21 cellular contexts compared by ENCODE assay signal in the genomic region with DNA sequence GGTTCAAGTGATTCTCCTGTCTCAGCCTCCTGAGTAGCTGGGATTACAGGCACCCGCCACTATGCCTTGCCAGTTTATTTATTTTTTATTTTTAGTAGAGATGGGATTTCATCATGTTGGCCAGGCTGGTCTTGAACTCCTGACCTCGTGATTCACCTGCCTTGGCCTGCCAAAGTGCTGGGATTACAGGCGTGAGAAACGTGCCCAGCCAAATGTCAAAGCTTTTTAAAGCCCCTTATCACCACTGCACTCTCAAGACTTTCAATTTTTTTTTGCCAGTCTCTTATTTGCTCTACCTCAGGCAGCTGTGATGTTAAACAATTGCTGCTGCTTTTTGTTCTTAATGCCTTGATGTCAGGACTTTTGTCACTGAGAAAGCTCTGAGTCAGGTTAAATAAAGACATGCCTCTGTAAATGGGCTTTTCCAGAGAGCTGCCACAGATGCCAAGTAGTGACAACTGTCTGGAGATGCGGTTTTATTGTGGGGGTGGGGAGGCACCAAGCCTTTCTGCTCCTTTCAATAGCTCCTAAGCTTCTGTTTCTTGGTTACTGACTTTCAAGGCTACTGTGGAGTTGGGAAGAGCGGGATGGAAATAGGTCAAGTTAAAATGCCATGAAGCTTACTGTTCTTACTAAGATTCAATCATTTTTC. TPM values are rescaled to one million over a fixed set of nuclear protein-coding genes. Genes with fewer than 3 reads are reported as not detected.
DNase-seq lines count a peak whose midpoint lies in the region; ATAC-seq and TF ChIP-seq lines count a peak whose summit lies in the region.
"Had no signal": no experiment of that assay in that cellular context is flagged by ENCODE, and none has a peak within 500 bp of the region (broad histone marks: within the 10 kb centered on the region; RNA-seq: fewer than 3 reads in every experiment).

No MANE protein-coding gene starts in this region.

- H3K79me2 ChIP-seq in mesendoderm (ENCODE audit: control insufficient read depth, insufficient read depth, low read length) (no peaks in the 10 kb centered on the region), SK-N-SH (ENCODE audit: insufficient read depth) (no peaks in the 10 kb centered on the region)
- H3K79me2 ChIP-seq: parathyroid adenoma had no signal

- H3K4me3 ChIP-seq in mesendoderm (ENCODE audit: low read length) (no peak overlapping the region), SK-N-SH (ENCODE audit: low read depth in 2 of 2, low read length in 1 of 2) (no peak overlapping the region), esophagus squamous epithelium (no peak overlapping the region)
- H3K4me3 ChIP-seq: GM12878, lung, skin epidermis, tibial artery had no signal

- no peak overlapping the region for H2BK120ac ChIP-seq in mesendoderm (ENCODE audit: low read depth, low read length)

- peaks cover 26% of the 10 kb centered on the region for H3K36me3 Mint-ChIP-seq in Calu3 (ENCODE audit: insufficient read depth, unreplicated experiment)
- H3K36me3 Mint-ChIP-seq in stimulated activated memory B cell treated with anti-CD40 and anti-IgM and Interleukin-4, amounts not matched to agents 10 μg/mL and 1 μg/mL and 100 μg/mL, for 72 hours = peaks cover 18% of the 10 kb centered on the region

- no peak overlapping the region for H2BK15ac ChIP-seq in mesendoderm (replicated peaks; ENCODE audit: low read depth)

- no peaks in the 10 kb centered on the region for H4K20me1 ChIP-seq in SK-N-SH (ENCODE audit: insufficient read depth)

- H3K36me3 ChIP-seq in mesendoderm (ENCODE audit: control insufficient read depth, insufficient read depth, low read length) (no peaks in the 10 kb centered on the region), SK-N-SH (replicated peaks in 1 of 2; ENCODE audit: control insufficient read depth in 1 of 2, insufficient read depth in 2 of 2, low read length in 1 of 2) (peaks cover 14 to 33% of the 10 kb centered on the region in 2 experiments), esophagus squamous epithelium (peaks cover 0 to 48% (median 0%) of the 10 kb centered on the region in 3 donors)

- peaks cover 8% of the 10 kb centered on the region for H3K9me3 Mint-ChIP-seq in Calu3 (ENCODE audit: low read depth, unreplicated experiment)
- H3K9me3 Mint-ChIP-seq in stimulated activated memory B cell treated with anti-CD40 and anti-IgM and Interleukin-4, amounts not matched to agents 10 μg/mL and 1 μg/mL and 100 μg/mL, for 72 hours = peaks cover 7% of the 10 kb centered on the region

- H3K9me3 ChIP-seq in SK-N-SH = peaks cover 35% of the 10 kb centered on the region
- H3K9me3 ChIP-seq in esophagus squamous epithelium = peaks cover 0 to 14% (median 9%) of the 10 kb centered on the region in 3 donors

- no peak overlapping the region for H3K56ac ChIP-seq in mesendoderm (ENCODE audit: low read length)

- H3K27me3 Mint-ChIP-seq in Calu3 (ENCODE audit: unreplicated experiment) = no peaks in the 10 kb centered on the region
- H3K27me3 Mint-ChIP-seq in stimulated activated memory B cell treated with anti-CD40 and anti-IgM and Interleukin-4, amounts not matched to agents 10 μg/mL and 1 μg/mL and 100 μg/mL, for 72 hours = no peaks in the 10 kb centered on the region

- H3K27ac Mint-ChIP-seq in Calu3 (ENCODE audit: unreplicated experiment) = peak overlapping the region; percentile 57
- no peak overlapping the region for H3K27ac Mint-ChIP-seq in stimulated activated memory B cell treated with anti-CD40 and anti-IgM and Interleukin-4, amounts not matched to agents 10 μg/mL and 1 μg/mL and 100 μg/mL, for 72 hours
- H3K27ac Mint-ChIP-seq: activated naive CD4-positive, alpha-beta T cell treated with anti-CD3 and anti-CD28 coated beads, Interleukin-2, amount 50 U/mL, for 72 hours; natural killer cell had no signal

- no peak overlapping the region for H3K9ac ChIP-seq in mesendoderm (ENCODE audit: low read length)
- H3K9ac ChIP-seq in SK-N-SH = no peak overlapping the region
- H3K9ac ChIP-seq: parathyroid adenoma had no signal

- WGBS in mesendoderm (ENCODE audit: extremely low coverage, insufficient coverage, low lambda C conversion rate) = no CpG with 5 or more reads among the region's 6 CpGs
- WGBS in SK-N-SH (ENCODE audit: low lambda C conversion rate) = 89% methylated on average over 6 of the region's 6 CpGs
- WGBS in esophagus squamous epithelium, 2 donors = 66 to 81% methylated on average over 6 of the region's 6 CpGs

- TF ChIP-seq CTCF in Calu3 (IDR thresholded peaks at IDR 0.05; ENCODE audit: unreplicated experiment) (no peak), SK-N-SH (IDR thresholded peaks at IDR 0.05) (no peak), esophagus squamous epithelium (IDR thresholded peaks at IDR 0.05) (no peak)

- no peak overlapping the region for H2BK5ac ChIP-seq in mesendoderm (ENCODE audit: low read length)

- H4K8ac ChIP-seq in mesendoderm (ENCODE audit: low read depth, low read length) = no peak overlapping the region

- CTCF ChIA-PET in Calu3 (lab: Charles Lee) (interaction anchor here (0.6 to 1.2 kb wide), 5 partner anchors 64 to 177 kb away, joined by 3 to 7 read pairs (median 4); no protein-coding TSS in a partner anchor), SK-N-SH (lab: Yijun Ruan, JAX) (interaction anchor here (1.1 to 11.5 kb wide), 14 partner anchors 9 to 750 kb away, joined by 3 to 138 read pairs (median 4); a partner anchor contains a TSS)

- peak; percentile 44 for ATAC-seq in esophagus mucosa
- ATAC-seq in left colon = no peak
- no peak for ATAC-seq in stimulated activated memory B cell treated with anti-CD40 and anti-IgM and Interleukin-4, amounts not matched to agents 10 μg/mL and 1 μg/mL and 100 μg/mL, for 72 hours
- ATAC-seq: activated naive CD4-positive, alpha-beta T cell treated with anti-CD3 and anti-CD28 coated beads, Interleukin-2, amount 50 U/mL, for 72 hours; GM12878; natural killer cell; stimulated activated naive CD8-positive, alpha-beta T cell treated with anti-CD3 and anti-CD28 coated beads, Interleukin-15, Interleukin-2, amounts not matched to agents 100 U/mL and 50 U/mL, for 24 hours had no signal

- no peak overlapping the region for H2AK5ac ChIP-seq in mesendoderm (ENCODE audit: low read length)

- intact Hi-C loops in Calu3 (cut with micrococcal nuclease; ENCODE audit: unreplicated experiment) = loop anchor here (5.0 to 10.0 kb wide), 3 partner anchors 103 to 756 kb away; no protein-coding TSS in a partner anchor
- intact Hi-C loops in left colon (cut with DNase I, micrococcal nuclease) = loop anchor here in 1 of 2 donors (5.0 kb wide), 1 partner anchor 268 kb away; no protein-coding TSS in a partner anchor
- intact Hi-C loops in esophagus squamous epithelium (cut with DNase I) = loop anchor here (2.0 kb wide), 1 partner anchor 266 kb away; no protein-coding TSS in a partner anchor

- H4K5ac ChIP-seq in mesendoderm (ENCODE audit: low read length) = no peak overlapping the region

- H3K9me2 ChIP-seq in SK-N-SH = no peaks in the 10 kb centered on the region

- no peak overlapping the region for H3K4me2 ChIP-seq in mesendoderm (ENCODE audit: low read length)
- no peak overlapping the region for H3K4me2 ChIP-seq in SK-N-SH

- no peak for TF ChIP-seq RAD21 in SK-N-SH (IDR thresholded peaks at IDR 0.05; ENCODE audit: low read length)

- TF ChIP-seq POLR2A in esophagus squamous epithelium (IDR thresholded peaks at IDR 0.05) = no peak

- H3K4me3 Mint-ChIP-seq in Calu3 (ENCODE audit: low read depth, unreplicated experiment) = no peak overlapping the region
- H3K4me3 Mint-ChIP-seq in stimulated activated memory B cell treated with anti-CD40 and anti-IgM and Interleukin-4, amounts not matched to agents 10 μg/mL and 1 μg/mL and 100 μg/mL, for 72 hours = no peak overlapping the region
- H3K4me3 Mint-ChIP-seq: CD4-positive, CD25-positive, alpha-beta regulatory T cell; natural killer cell had no signal

- no peak overlapping the region for H3K23ac ChIP-seq in mesendoderm (ENCODE audit: low read length)

- H3K4me1 ChIP-seq in mesendoderm (ENCODE audit: control insufficient read depth, low read depth, low read length) (no peaks in the 10 kb centered on the region), SK-N-SH (ENCODE audit: control insufficient read depth in 1 of 2, insufficient read depth in 2 of 2, low read depth in 1 of 2, low read length in 1 of 2) (no peaks in the 10 kb centered on the region), esophagus squamous epithelium (peaks cover 0 to 5% (median 0%) of the 10 kb centered on the region in 3 donors)
- H3K4me1 ChIP-seq: parathyroid adenoma, tibial artery had no signal

- H2AFZ ChIP-seq in SK-N-SH (ENCODE audit: low read depth) = no peak overlapping the region
- H2AFZ ChIP-seq: parathyroid adenoma had no signal

- no peaks in the 10 kb centered on the region for H3K79me1 ChIP-seq in mesendoderm (ENCODE audit: low read length)

- BruUV-seq in Calu3 (replicated peaks; lab: Mats Ljungman, UMichigan) = no TSS peak

- H3K27ac ChIP-seq in mesendoderm (ENCODE audit: low read depth, low read length) = no peak overlapping the region
- no peak overlapping the region for H3K27ac ChIP-seq in SK-N-SH (ENCODE audit: low read depth in 2 of 2, low read length in 1 of 2)
- peak overlapping the region in 2 of 4 donors; percentile 37 to 53 for H3K27ac ChIP-seq in esophagus squamous epithelium
- H3K27ac ChIP-seq: parathyroid adenoma, skin epidermis, tibial artery had no signal

- no peak overlapping the region for H3K4ac ChIP-seq in mesendoderm (ENCODE audit: low read depth, low read length)

- peaks cover 18% of the 10 kb centered on the region for H3K4me1 Mint-ChIP-seq in Calu3 (ENCODE audit: low read depth, unreplicated experiment)
- peaks cover 8% of the 10 kb centered on the region for H3K4me1 Mint-ChIP-seq in stimulated activated memory B cell treated with anti-CD40 and anti-IgM and Interleukin-4, amounts not matched to agents 10 μg/mL and 1 μg/mL and 100 μg/mL, for 72 hours

- no peak for TF ChIP-seq EP300 in SK-N-SH (IDR thresholded peaks at IDR 0.05; ENCODE audit: borderline replicate concordance in 1 of 2, low read depth in 1 of 2, low read length in 1 of 2)

- H3K27me3 ChIP-seq in mesendoderm (ENCODE audit: insufficient read depth, low read length, poor library complexity) (no peaks in the 10 kb centered on the region), SK-N-SH (ENCODE audit: insufficient read depth) (no peaks in the 10 kb centered on the region), esophagus squamous epithelium (no peaks in the 10 kb centered on the region)
- H3K27me3 ChIP-seq: tibial artery had no signal

- no peak overlapping the region for H3K18ac ChIP-seq in mesendoderm (ENCODE audit: low read length)

- POLR2A ChIA-PET in SK-N-SH (lab: Yijun Ruan, JAX) = interaction anchor here (0.7 kb wide), 1 partner anchor 155 kb away, joined by 3 read pairs; no protein-coding TSS in a partner anchor

- H3F3A ChIP-seq in SK-N-SH (replicated peaks; ENCODE audit: insufficient read depth) = no peaks in the 10 kb centered on the region

- DNase-seq in Calu3 = no peak
- peak; percentile 5 for DNase-seq in LHCN-M2 (ENCODE audit: low read depth)
- DNase-seq in mesendoderm = peak; percentile 23
- no peak for DNase-seq in left colon
- no peak for DNase-seq in SK-N-SH
- no peak for DNase-seq in esophagus squamous epithelium (lab: John Stamatoyannopoulos, UW)
- DNase-seq: CD4-positive, CD25-positive, alpha-beta regulatory T cell; GOT3; KBM-7; natural killer cell; NCI-H1092 treated with DMSO at 0.1 percent for 48 hours; NCI-H2081 treated with DMSO at 0.1 percent for 48 hours; stimulated activated naive CD8-positive, alpha-beta T cell treated with anti-CD3 and anti-CD28 coated beads, Interleukin-15, Interleukin-2, amounts not matched to agents 100 U/mL and 50 U/mL, for 24 hours; tibial artery had no signal

RNA-seq across cellular contexts. Expression of a gene that starts 29.2 kb away (rescaled TPM):
- 12.5 and 14.6 TPM in 2 replicates for total RNA-seq in Calu3 (2022)
- 4.6 and 5.1 TPM in 2 replicates for total RNA-seq in LHCN-M2 (2014; rRNA removed)
- 3.3 TPM for polyA plus RNA-seq in LHCN-M2 (2012)
- 13.4 TPM for total RNA-seq in esophagus mucosa
- polyA plus RNA-seq in mesendoderm (2013, experiment 1 of 2) = 1.3 TPM
- 1.2 TPM for polyA plus RNA-seq in mesendoderm (2013, experiment 2 of 2)
- total RNA-seq in left colon = 10 to 100 TPM; 17.6 to 20.0 TPM
- polyA plus RNA-seq in SK-N-SH (2012; rRNA removed) = 2.1 and 2.6 TPM in 2 replicates
- 2.5 and 2.7 TPM in 2 replicates for polyA plus RNA-seq in SK-N-SH (2012; cell fraction: cytosol; rRNA removed)
- 2.9 and 4.1 TPM in 2 replicates for polyA plus RNA-seq in SK-N-SH (2012; cell fraction: nucleus; rRNA removed)
- 10 to 100 TPM in 2 of 4 donors, 1 to 10 TPM in 2; 8.0 to 13.2 (median 11.2) TPM for total RNA-seq in esophagus squamous epithelium

Comparison
In these comparisons a context has a peak if more than half of its experiments do, and no peak if none do; other contexts are left out.
1. DNase-seq: peak in LHCN-M2 (single experiment) and mesendoderm (single experiment); none in Calu3 (single experiment), left colon (0 of 2), SK-N-SH (single experiment) and esophagus squamous epithelium (single experiment).